In genomic region chr21:43975469-43976098, GRCh38 we compare ENCODE assay signal across 8 cellular contexts. TPM values are rescaled to one million over a fixed set of nuclear protein-coding genes. Genes with fewer than 3 reads are reported as not detected.
A peak's percentile ranks its signal among the peaks of the same experiment; 100 is the strongest.
DNase-seq lines count a peak whose midpoint lies in the region; ATAC-seq, FAIRE-seq and TF ChIP-seq lines count a peak whose summit lies in the region.

No MANE protein-coding gene starts in this region.

- peaks cover 19% of the 10 kb centered on the region for H3K36me3 ChIP-seq in GM06990 (ENCODE audit: control insufficient read depth, insufficient read depth, low read length)
- H3K36me3 ChIP-seq in pancreas = peaks cover 0 to 22% (median 12%) of the 10 kb centered on the region in 3 donors
- peaks cover 23 to 58% (median 43%) of the 10 kb centered on the region in 3 donors for H3K36me3 ChIP-seq in tibial artery

- H3K27me3 ChIP-seq in GM06990 (replicated peaks; ENCODE audit: control insufficient read depth, insufficient read depth, low read length) (no peaks in the 10 kb centered on the region), pancreas (no peaks in the 10 kb centered on the region), tibial artery (no peaks in the 10 kb centered on the region)

- peak; percentile 87 for TF ChIP-seq RAD21 in Ishikawa (IDR thresholded peaks at IDR 0.05; ENCODE audit: low read depth)

- H3K9me3 ChIP-seq in pancreas = no peaks in the 10 kb centered on the region
- no peaks in the 10 kb centered on the region for H3K9me3 ChIP-seq in tibial artery

- TF ChIP-seq EP300 in Ishikawa (IDR thresholded peaks at IDR 0.05; ENCODE audit: borderline replicate concordance) = no peak

- peak; percentile 83 to 93 (median 90) for ATAC-seq in pancreas
- no peak for ATAC-seq in HG03457 (IDR thresholded peaks at IDR 0.05; ENCODE audit: unreplicated experiment)

- no peaks in the 10 kb centered on the region for H3K4me1 ChIP-seq in pancreas
- no peaks in the 10 kb centered on the region for H3K4me1 ChIP-seq in tibial artery

- 37 to 38% methylated on average over 24 of the region's 24 CpGs for WGBS in pancreas, 2 donors

- no peak for FAIRE-seq in pancreas (lab: Jason Lieb, UNC)

- intact Hi-C loops in pancreas (cut with DNase I) (loop anchor here in 1 of 3 donors (5.0 kb wide), 1 partner anchor 163 kb away; no protein-coding TSS in a partner anchor), tibial artery (cut with DNase I; ENCODE audit: low total_unique reads) (loop anchor here (2.0 kb wide), 1 partner anchor 165 kb away; no protein-coding TSS in a partner anchor)

- TF ChIP-seq CTCF in GM06990 (IDR thresholded peaks at IDR 0.05; ENCODE audit: insufficient read depth, low read length, poor library complexity, severe bottlenecking) = peak; percentile 99
- peak; percentile 81 to 90 (median 82) for TF ChIP-seq CTCF in pancreas (IDR thresholded peaks at IDR 0.05)
- peak; percentile 77 to 90 for TF ChIP-seq CTCF in tibial artery (IDR thresholded peaks at IDR 0.05)

- DNase-seq in GM06990 (ENCODE audit: extremely low read depth, insufficient read length) (peak; percentile 85), SHP77 treated with DMSO at 0.1 percent for 48 hours (lab: John Stamatoyannopoulos, UW) (peak; percentile 13), activated gamma-delta T cell (lab: John Stamatoyannopoulos, UW) (peak; percentile 52), glomerular endothelial cell (ENCODE audit: extremely low read depth, low read depth, low spot score) (peak; percentile 9), pancreas (peak; percentile 54 to 90 (median 80)), tibial artery (peak; percentile 71 to 78)

- H3K27ac ChIP-seq in pancreas (no peak overlapping the region), tibial artery (no peak overlapping the region)

- no peak overlapping the region for H3K4me3 ChIP-seq in GM06990 (replicated peaks; ENCODE audit: low read depth, low read length)
- no peak overlapping the region for H3K4me3 ChIP-seq in pancreas
- H3K4me3 ChIP-seq in tibial artery = no peak overlapping the region

TF ChIP-seq in Ishikawa, 13 proteins besides CTCF, POLR2A, EP300 and RAD21:
- no peak for TF ChIP-seq REST (IDR thresholded peaks at IDR 0.05; ENCODE audit: low read depth)
- TF ChIP-seq CREB1 (IDR thresholded peaks at IDR 0.05; ENCODE audit: low read depth) = no peak
- TF ChIP-seq ZBTB7A (IDR thresholded peaks at IDR 0.05; ENCODE audit: low read depth) = no peak
- TF ChIP-seq CEBPB (IDR thresholded peaks at IDR 0.05) = no peak
- no peak for TF ChIP-seq NFIC (IDR thresholded peaks at IDR 0.05)
- no peak for TF ChIP-seq MAX (IDR thresholded peaks at IDR 0.05)
- no peak for TF ChIP-seq EGR1 (IDR thresholded peaks at IDR 0.05)
- no peak for TF ChIP-seq TAF1 (IDR thresholded peaks at IDR 0.05; ENCODE audit: low read depth)
- TF ChIP-seq TCF12 (IDR thresholded peaks at IDR 0.05; ENCODE audit: low read depth) = no peak
- no peak for TF ChIP-seq TEAD4 (IDR thresholded peaks at IDR 0.05)
- no peak for TF ChIP-seq FOXM1 (IDR thresholded peaks at IDR 0.05; ENCODE audit: borderline replicate concordance, low read depth)
- TF ChIP-seq YY1 (IDR thresholded peaks at IDR 0.05; ENCODE audit: low read depth) = no peak
- no peak for TF ChIP-seq USF1 (IDR thresholded peaks at IDR 0.05)

RNA-seq across cellular contexts. Expression of gene TRAPPC10, which starts 36.5 kb away (rescaled TPM):
- total RNA-seq in glomerular endothelial cell = 16.5 and 29.1 TPM in 2 replicates
- total RNA-seq in pancreas = 10 to 100 TPM in 5 of 6 donors, 1 to 10 TPM in 1; 8.9 to 19.1 (median 12.3) TPM
- polyA plus RNA-seq in pancreas = 1 to 10 TPM; 7.2 to 7.8 TPM

Comparison
In these comparisons a context has a peak if more than half of its experiments do, and no peak if none do; other contexts are left out.
1. DNase-seq: peak in every context shown above with its lines; median percentile 85 in GM06990; 80 in pancreas; 74 in tibial artery; 52 in activated gamma-delta T cell; 13 in SHP77 treated with DMSO at 0.1 percent for 48 hours; 9 in glomerular endothelial cell.